14 cellular contexts compared by ENCODE assay signal in genomic region chr12:113860059-113860820, GRCh38.
DNase-seq lines count a peak whose midpoint lies in the region; ATAC-seq and TF ChIP-seq lines count a peak whose summit lies in the region.
"Had no signal": no experiment of that assay in that cellular context is flagged by ENCODE, and none has a peak within 500 bp of the region (broad histone marks: within the 10 kb centered on the region; RNA-seq: fewer than 3 reads in every experiment).

No MANE protein-coding gene starts in this region.

- peak overlapping the region; percentile 64 for H3K27ac Mint-ChIP-seq in endodermal cell
- H3K27ac Mint-ChIP-seq: naive thymus-derived CD4-positive, alpha-beta T cell; T-helper 2 cell treated with Interferon-gamma antibody and Interleukin-4, amounts not matched to agents 5 μg/mL and 100 μg/mL, for 36 hours had no signal

- 75 to 82% methylated on average over 12 to 17 of the region's 17 CpGs for WGBS in endodermal cell (ENCODE audit: insufficient coverage in 1 of 2, insufficient read length in 1 of 2), 2 experiments

- H3K4me1 Mint-ChIP-seq in endodermal cell: peaks cover 52% of the 10 kb centered on the region

- intact Hi-C loops in vagina (cut with DNase I): no loop called here

- no peaks in the 10 kb centered on the region for H3K27me3 Mint-ChIP-seq in endodermal cell (ENCODE audit: insufficient read depth)
- H3K27me3 Mint-ChIP-seq: naive thymus-derived CD4-positive, alpha-beta T cell had no signal

- H3K4me3 ChIP-seq in BE2C (ENCODE audit: low read depth, low read length) (no peak overlapping the region), LNCaP clone FGC (ENCODE audit: low read depth, low read length) (no peak overlapping the region), endodermal cell (ENCODE audit: low read length) (no peak overlapping the region), vagina (no peak overlapping the region)
- H3K4me3 ChIP-seq: spleen had no signal

- DNase-seq in BE2C (no peak), LNCaP clone FGC (ENCODE audit: low read depth) (no peak), NCI-H510A treated with DMSO at 0.1 percent for 48 hours (lab: John Stamatoyannopoulos, UW) (peak; percentile 67), endodermal cell (peak; percentile 84), vagina (ENCODE audit: extremely low spot score in 2 of 2) (no peak), activated gamma-delta T cell (lab: John Stamatoyannopoulos, UW) (no peak)
- no peak for DNase-seq in activated CD4-positive, CD25-positive, alpha-beta regulatory T cell treated with anti-CD3 and anti-CD28 coated beads, Interleukin-2, amount 50 U/mL, for 72 hours
- DNase-seq: activated naive CD4-positive, alpha-beta T cell treated with anti-CD3 and anti-CD28 coated beads, Interleukin-2, amount 50 U/mL, for 16 hours; Kasumi-1; naive thymus-derived CD4-positive, alpha-beta T cell; spleen; stimulated activated CD8-positive, alpha-beta memory T cell treated with anti-CD3 and anti-CD28 coated beads, Interleukin-4, amount 100 ng/mL, for 48 hours had no signal

- no peak for TF ChIP-seq POLR2A in vagina (IDR thresholded peaks at IDR 0.05)

- no peaks in the 10 kb centered on the region for H3K27me3 ChIP-seq in BE2C
- H3K27me3 ChIP-seq in endodermal cell (ENCODE audit: control insufficient read depth, insufficient read depth, low read length, poor library complexity, severe bottlenecking): no peaks in the 10 kb centered on the region
- H3K27me3 ChIP-seq in vagina: no peaks in the 10 kb centered on the region
- H3K27me3 ChIP-seq: spleen had no signal

- H3K4me3 Mint-ChIP-seq in endodermal cell: no peak overlapping the region
- H3K4me3 Mint-ChIP-seq: naive thymus-derived CD4-positive, alpha-beta T cell; T-helper 2 cell treated with Interferon-gamma antibody and Interleukin-4, amounts not matched to agents 5 μg/mL and 100 μg/mL, for 36 hours had no signal

- no peak for ATAC-seq in GM21515 (IDR thresholded peaks at IDR 0.05; ENCODE audit: unreplicated experiment)

- no peaks in the 10 kb centered on the region for H3K9me3 ChIP-seq in BE2C
- no peaks in the 10 kb centered on the region for H3K9me3 ChIP-seq in endodermal cell (ENCODE audit: control insufficient read depth, low read length)
- no peaks in the 10 kb centered on the region for H3K9me3 ChIP-seq in vagina
- H3K9me3 ChIP-seq: spleen had no signal

- peaks cover 20% of the 10 kb centered on the region for H3K36me3 Mint-ChIP-seq in endodermal cell (ENCODE audit: low read depth)

- H3K4me1 ChIP-seq in BE2C (no peaks in the 10 kb centered on the region), endodermal cell (ENCODE audit: control insufficient read depth, insufficient read depth, low read length) (peaks cover 34% of the 10 kb centered on the region), vagina (peaks cover 13% of the 10 kb centered on the region)

- TF ChIP-seq CTCF in BE2C (IDR thresholded peaks at IDR 0.05; ENCODE audit: low read depth, low read length): 0 out of 2 replicates have a peak, but pooled peaks have one; percentile 15
- peak; percentile 9; the same call in 1 of the 2 replicates for TF ChIP-seq CTCF in LNCaP clone FGC (IDR thresholded peaks at IDR 0.05; ENCODE audit: control insufficient read depth, extremely low read depth, insufficient read depth)
- TF ChIP-seq CTCF in endodermal cell (conservative IDR thresholded peaks at IDR 0.05): peak; percentile 72
- TF ChIP-seq CTCF in vagina (IDR thresholded peaks at IDR 0.05): no peak

- no peak overlapping the region for H3K27ac ChIP-seq in endodermal cell (ENCODE audit: low read depth, low read length)
- no peak overlapping the region for H3K27ac ChIP-seq in vagina

- no peak overlapping the region for H3K9ac ChIP-seq in endodermal cell (ENCODE audit: extremely low read depth, low read length, poor library complexity, severe bottlenecking)

- H3K36me3 ChIP-seq in BE2C (peaks cover 8% of the 10 kb centered on the region; the same call in 1 of the 2 replicates), endodermal cell (ENCODE audit: control insufficient read depth, insufficient read depth, low read length) (no peaks in the 10 kb centered on the region), vagina (peaks cover 0 to 28% of the 10 kb centered on the region in 2 donors)

- H3K9me3 Mint-ChIP-seq in endodermal cell: no peaks in the 10 kb centered on the region
- H3K9me3 Mint-ChIP-seq: T-helper 2 cell treated with Interferon-gamma antibody and Interleukin-4, amounts not matched to agents 5 μg/mL and 100 μg/mL, for 36 hours had no signal

Comparison
In these comparisons a context has a peak if more than half of its experiments do, and no peak if none do; other contexts are left out.
1. DNase-seq: peak in NCI-H510A treated with DMSO at 0.1 percent for 48 hours (single experiment) and endodermal cell (single experiment); none in BE2C (single experiment), LNCaP clone FGC (single experiment), vagina (0 of 2), activated CD4-positive, CD25-positive, alpha-beta regulatory T cell treated with anti-CD3 and anti-CD28 coated beads, Interleukin-2, amount 50 U/mL, for 72 hours (single experiment) and activated gamma-delta T cell (single experiment).
2. CTCF ChIP-seq: peak in BE2C (single experiment), LNCaP clone FGC (single experiment) and endodermal cell (single experiment); none in vagina (0 of 3).